8 cellular contexts compared by ENCODE assay signal in the genomic region with DNA sequence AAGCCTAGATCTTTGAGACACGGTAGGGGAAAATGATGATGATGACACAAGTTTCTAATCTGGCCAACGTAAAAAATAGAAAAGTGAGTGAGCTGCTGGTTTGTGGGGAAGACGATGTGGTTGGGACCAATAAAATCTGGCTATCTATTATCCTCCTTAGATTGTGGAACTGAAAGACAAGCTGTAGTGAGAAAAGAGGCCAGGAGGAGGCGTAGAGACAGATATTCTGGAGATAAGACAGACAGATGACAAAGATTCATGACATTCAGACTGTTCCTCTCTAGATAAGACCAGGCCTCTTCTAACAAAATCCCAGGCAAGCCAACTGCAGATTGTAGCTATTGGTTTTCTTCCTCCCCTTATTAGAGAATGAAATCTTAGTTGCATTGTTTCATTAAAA.
A peak's percentile ranks its signal among the peaks of the same experiment; 100 is the strongest.
DNase-seq lines count a peak whose midpoint lies in the region; ATAC-seq and TF ChIP-seq lines count a peak whose summit lies in the region.

No MANE protein-coding gene starts in this region.

- TF ChIP-seq CTCF in lower lobe of right lung (IDR thresholded peaks at IDR 0.05) (peak; percentile 16), dorsolateral prefrontal cortex (IDR thresholded peaks at IDR 0.05 in 54 of 56, conservative IDR thresholded peaks at IDR 0.05 in 2 of 56; ENCODE audit: low read depth in 1 of 56, partially characterized antibody in 56 of 56) (no peak), CD14-positive monocyte (IDR thresholded peaks at IDR 0.05) (no peak)

- H3K4me1 Mint-ChIP-seq in CD14-positive monocyte, result no peaks in the 10 kb centered on the region

- no peaks in the 10 kb centered on the region for H3K9me3 ChIP-seq in lower lobe of right lung

- H3K4me1 ChIP-seq in lower lobe of right lung, result no peaks in the 10 kb centered on the region

- no peak overlapping the region for H3K27ac Mint-ChIP-seq in CD14-positive monocyte

- H3K27me3 ChIP-seq in lower lobe of right lung (ENCODE audit: low read depth), result no peaks in the 10 kb centered on the region
- H3K27me3 ChIP-seq in dorsolateral prefrontal cortex, result no peaks in the 10 kb centered on the region

- H3K4me3 ChIP-seq in lower lobe of right lung (no peak overlapping the region), dorsolateral prefrontal cortex (no peak overlapping the region)

- H3K27me3 Mint-ChIP-seq in CD14-positive monocyte (ENCODE audit: low read depth in 3 of 3), result no peaks in the 10 kb centered on the region

- H3K27ac ChIP-seq in lower lobe of right lung (no peak overlapping the region), dorsolateral prefrontal cortex (no peak overlapping the region)

- H3K9me3 Mint-ChIP-seq in CD14-positive monocyte, result peaks cover 0 to 2% (median 0%) of the 10 kb centered on the region in 7 donors

- H3K36me3 Mint-ChIP-seq in CD14-positive monocyte, result no peaks in the 10 kb centered on the region

- H3K36me3 ChIP-seq in lower lobe of right lung, result no peaks in the 10 kb centered on the region

- intact Hi-C loops in lower lobe of right lung (cut with DNase I), result no loop called here
- intact Hi-C loops in dorsolateral prefrontal cortex (cut with DNase I), result no loop called here
- intact Hi-C loops in left cardiac atrium (cut with DNase I), result no loop called here
- intact Hi-C loops in CD14-positive monocyte (cut with micrococcal nuclease), result no loop called here

- no peak overlapping the region for H3K4me3 Mint-ChIP-seq in CD14-positive monocyte

- no peak for DNase-seq in lower lobe of right lung
- DNase-seq in NCI-H510A treated with DMSO at 0.1 percent for 48 hours (lab: John Stamatoyannopoulos, UW), result no peak
- no peak for DNase-seq in dorsolateral prefrontal cortex
- DNase-seq in left cardiac atrium, result no peak
- DNase-seq in CD14-positive monocyte (ENCODE audit: low spot score), result no peak

- ATAC-seq in GM18498 (IDR thresholded peaks at IDR 0.05; ENCODE audit: unreplicated experiment), result peak; percentile 81
- peak; percentile 40 for ATAC-seq in HG03060 (IDR thresholded peaks at IDR 0.05; ENCODE audit: low read depth, unreplicated experiment)
- ATAC-seq in SK-N-SH treated with all-trans-retinoic acid at 6 μM for 48 hours, result peak; percentile 34; the same call in 1 of the 3 replicates
- ATAC-seq in lower lobe of right lung, result no peak
- no peak for ATAC-seq in left cardiac atrium

TF ChIP-seq in SK-N-SH treated with all-trans-retinoic acid at 6 μM for 48 hours, 23 proteins besides CTCF, POLR2A, EP300 and RAD21:
- TF ChIP-seq TCF4 (CRISPR knock-in tag; IDR thresholded peaks at IDR 0.05; ENCODE audit: borderline replicate concordance), result no peak
- no peak for TF ChIP-seq ZNF8 (CRISPR knock-in tag; IDR thresholded peaks at IDR 0.05)
- no peak for TF ChIP-seq ZC3H10 (CRISPR knock-in tag; IDR thresholded peaks at IDR 0.05)
- no peak for TF ChIP-seq SNAI2 (CRISPR knock-in tag; IDR thresholded peaks at IDR 0.05)
- no peak for TF ChIP-seq GLIS3 (CRISPR knock-in tag; IDR thresholded peaks at IDR 0.05)
- no peak for TF ChIP-seq ESRRG (CRISPR knock-in tag; IDR thresholded peaks at IDR 0.05)
- no peak for TF ChIP-seq ZFP3 (CRISPR knock-in tag; IDR thresholded peaks at IDR 0.05)
- TF ChIP-seq, protein P1, sequence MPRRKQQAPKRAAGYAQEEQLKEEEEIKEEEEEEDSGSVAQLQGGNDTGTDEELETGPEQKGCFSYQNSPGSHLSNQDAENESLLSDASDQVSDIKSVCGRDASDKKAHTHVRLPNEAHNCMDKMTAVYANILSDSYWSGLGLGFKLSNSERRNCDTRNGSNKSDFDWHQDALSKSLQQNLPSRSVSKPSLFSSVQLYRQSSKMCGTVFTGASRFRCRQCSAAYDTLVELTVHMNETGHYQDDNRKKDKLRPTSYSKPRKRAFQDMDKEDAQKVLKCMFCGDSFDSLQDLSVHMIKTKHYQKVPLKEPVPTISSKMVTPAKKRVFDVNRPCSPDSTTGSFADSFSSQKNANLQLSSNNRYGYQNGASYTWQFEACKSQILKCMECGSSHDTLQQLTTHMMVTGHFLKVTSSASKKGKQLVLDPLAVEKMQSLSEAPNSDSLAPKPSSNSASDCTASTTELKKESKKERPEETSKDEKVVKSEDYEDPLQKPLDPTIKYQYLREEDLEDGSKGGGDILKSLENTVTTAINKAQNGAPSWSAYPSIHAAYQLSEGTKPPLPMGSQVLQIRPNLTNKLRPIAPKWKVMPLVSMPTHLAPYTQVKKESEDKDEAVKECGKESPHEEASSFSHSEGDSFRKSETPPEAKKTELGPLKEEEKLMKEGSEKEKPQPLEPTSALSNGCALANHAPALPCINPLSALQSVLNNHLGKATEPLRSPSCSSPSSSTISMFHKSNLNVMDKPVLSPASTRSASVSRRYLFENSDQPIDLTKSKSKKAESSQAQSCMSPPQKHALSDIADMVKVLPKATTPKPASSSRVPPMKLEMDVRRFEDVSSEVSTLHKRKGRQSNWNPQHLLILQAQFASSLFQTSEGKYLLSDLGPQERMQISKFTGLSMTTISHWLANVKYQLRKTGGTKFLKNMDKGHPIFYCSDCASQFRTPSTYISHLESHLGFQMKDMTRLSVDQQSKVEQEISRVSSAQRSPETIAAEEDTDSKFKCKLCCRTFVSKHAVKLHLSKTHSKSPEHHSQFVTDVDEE (CRISPR knock-in tag; IDR thresholded peaks at IDR 0.05), result no peak
- TF ChIP-seq CSDC2 (CRISPR knock-in tag; IDR thresholded peaks at IDR 0.05), result no peak
- no peak for TF ChIP-seq BACH2 (CRISPR knock-in tag; IDR thresholded peaks at IDR 0.05; ENCODE audit: borderline replicate concordance)

Comparison
In these comparisons a context has a peak if more than half of its experiments do, and no peak if none do; other contexts are left out.
1. ATAC-seq: peak in GM18498 (single experiment), HG03060 (single experiment) and SK-N-SH treated with all-trans-retinoic acid at 6 μM for 48 hours (single experiment); none in lower lobe of right lung (0 of 2) and left cardiac atrium (0 of 2).